ENCODE assay signal across 20 cellular contexts in genomic region chr9:107931071-107931715, GRCh38.
"Had no signal": no experiment of that assay in that cellular context is flagged by ENCODE, and none has a peak within 500 bp of the region (broad histone marks: within the 10 kb centered on the region; RNA-seq: fewer than 3 reads in every experiment).

No MANE protein-coding gene starts in this region.

- H3K27ac ChIP-seq: heart left ventricle, parathyroid adenoma, psoas muscle, right lobe of liver, stomach, thoracic aorta, transverse colon had no signal

- DNase-seq: cerebellar nuclear complex; dermis blood vessel endothelial cell; erythroblast; heart left ventricle; hippocampal formation; kidney glomerular epithelial cell; mammary epithelial cell; naive B cell; psoas muscle; retina; right lobe of liver; stimulated activated naive CD4-positive, alpha-beta T cell; stomach; substantia nigra; transverse colon had no signal

- H3K4me3 Mint-ChIP-seq: mesothelial cell of epicardium, nephron had no signal

- H3K27me3 ChIP-seq: heart left ventricle, right lobe of liver, stomach, transverse colon had no signal

- H3K36me3 ChIP-seq: heart left ventricle, right lobe of liver, stomach, thoracic aorta, transverse colon had no signal

- H3K9me3 Mint-ChIP-seq: nephron had no signal

- H3K36me3 Mint-ChIP-seq: mesothelial cell of epicardium, naive B cell had no signal

- ATAC-seq: heart left ventricle, left lobe of liver, psoas muscle, right lobe of liver had no signal

- H3K79me2 ChIP-seq: parathyroid adenoma had no signal

- H3K4me1 ChIP-seq: parathyroid adenoma, psoas muscle, right lobe of liver had no signal

- H3K27ac Mint-ChIP-seq: mesothelial cell of epicardium, nephron had no signal

- H3K4me3 ChIP-seq: heart left ventricle, psoas muscle, right lobe of liver, stomach, thoracic aorta, transverse colon had no signal

- H3K9me3 ChIP-seq: heart left ventricle, psoas muscle, right lobe of liver, stomach, thoracic aorta, transverse colon had no signal

- H3K9ac ChIP-seq: parathyroid adenoma had no signal

- H2AFZ ChIP-seq: parathyroid adenoma had no signal
